In the genomic region with DNA sequence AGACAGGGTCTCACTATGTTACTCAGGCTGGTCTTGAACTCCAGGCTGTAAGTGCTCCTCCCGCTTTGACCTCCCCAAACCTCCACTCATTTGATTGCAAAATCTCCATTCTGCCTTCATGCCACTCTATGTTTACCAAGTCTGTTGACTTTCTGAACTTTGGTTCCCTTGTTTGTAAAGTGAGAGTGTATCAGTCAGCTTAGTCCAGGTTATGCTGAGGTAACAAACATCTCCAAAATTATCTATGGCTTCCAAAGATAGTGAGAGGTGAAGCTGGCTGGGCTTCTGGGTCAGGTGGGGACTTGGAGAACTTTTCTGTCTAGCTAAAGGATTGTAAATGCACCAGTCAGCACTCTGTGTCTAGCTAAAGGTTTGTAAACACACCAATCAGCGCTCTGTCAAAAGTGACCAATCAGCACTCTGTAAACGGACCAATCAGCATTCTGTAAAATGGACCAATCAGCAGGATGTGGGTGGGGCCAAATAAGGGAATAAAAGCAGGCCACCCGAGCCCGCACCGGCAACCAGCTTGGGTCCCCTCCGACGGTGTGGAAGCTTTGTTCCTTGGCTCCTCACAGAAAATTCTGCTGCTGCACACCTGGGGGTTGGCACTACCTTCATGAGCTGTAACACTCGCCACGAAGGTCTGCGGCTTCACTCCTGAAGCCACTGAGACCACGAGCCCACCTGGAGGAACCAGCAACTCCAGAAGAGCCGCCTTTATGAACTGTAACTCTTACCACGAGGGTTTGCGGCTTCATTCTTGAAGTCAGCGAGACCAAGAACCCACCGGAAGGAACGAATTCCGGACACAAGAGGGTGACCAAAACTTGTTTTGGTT, we compare ENCODE assay signal across 25 cellular contexts.
"Had no signal": no experiment of that assay in that cellular context is flagged by ENCODE, and none has a peak within 500 bp of the region (broad histone marks: within the 10 kb centered on the region; RNA-seq: fewer than 3 reads in every experiment).

No MANE protein-coding gene starts in this region.

- DNase-seq: activated CD4-positive, alpha-beta T cell treated with anti-CD3 and anti-CD28 coated beads for 36 hours; activated CD4-positive, CD25-positive, alpha-beta regulatory T cell; activated CD8-positive, alpha-beta memory T cell treated with anti-CD3 and anti-CD28 coated beads for 24 hours; activated CD8-positive, alpha-beta memory T cell treated with anti-CD3 and anti-CD28 coated beads, Interleukin-2, amount 50 U/mL, for 48 hours; activated gamma-delta T cell; activated T-cell treated with anti-CD3 and anti-CD28 coated beads, Interleukin-2, amount 50 U/mL, for 24 hours; adrenal gland; aorta; effector memory CD8-positive, alpha-beta T cell; erythroblast; heart left ventricle; naive thymus-derived CD4-positive, alpha-beta T cell; right cardiac atrium; spleen; stimulated activated CD4-positive, alpha-beta T cell treated with anti-CD3 and anti-CD28 coated beads, Interleukin-2, amount 100 ng/mL, for 48 hours; stimulated activated naive CD4-positive, alpha-beta T cell treated with Interleukin-2 at 50 U/mL for 16 hours had no signal

- H3K4me3 Mint-ChIP-seq: activated CD4-positive, alpha-beta T cell treated with anti-CD3 and anti-CD28 coated beads for 36 hours; activated naive CD4-positive, alpha-beta T cell treated with anti-CD3 and anti-CD28 coated beads, Interleukin-2, amount 50 U/mL, for 24 hours; activated T-cell treated with anti-CD3 and anti-CD28 coated beads, Interleukin-2, amount 50 U/mL, for 24 hours; brain; effector memory CD8-positive, alpha-beta T cell; mesothelial cell of epicardium; naive thymus-derived CD4-positive, alpha-beta T cell; neural crest cell; type B pancreatic cell had no signal

- H3K27me3 Mint-ChIP-seq: activated CD4-positive, alpha-beta T cell treated with anti-CD3 and anti-CD28 coated beads for 36 hours; activated naive CD4-positive, alpha-beta T cell treated with anti-CD3 and anti-CD28 coated beads, Interleukin-2, amount 50 U/mL, for 24 hours; activated T-cell treated with anti-CD3 and anti-CD28 coated beads, Interleukin-2, amount 50 U/mL, for 24 hours; brain; effector memory CD8-positive, alpha-beta T cell; naive thymus-derived CD4-positive, alpha-beta T cell; type B pancreatic cell had no signal

- H3K27ac ChIP-seq: adrenal gland, cardiac muscle cell, coronary artery, dorsolateral prefrontal cortex, heart left ventricle, spleen, vagina had no signal

- H3K9me3 Mint-ChIP-seq: activated naive CD4-positive, alpha-beta T cell treated with anti-CD3 and anti-CD28 coated beads, Interleukin-2, amount 50 U/mL, for 24 hours; mesothelial cell of epicardium; neural crest cell; type B pancreatic cell had no signal

- H3K4me1 ChIP-seq: heart left ventricle, spleen, vagina had no signal

- H3K27ac Mint-ChIP-seq: activated CD4-positive, alpha-beta T cell treated with anti-CD3 and anti-CD28 coated beads for 36 hours; activated naive CD4-positive, alpha-beta T cell treated with anti-CD3 and anti-CD28 coated beads, Interleukin-2, amount 50 U/mL, for 24 hours; activated T-cell treated with anti-CD3 and anti-CD28 coated beads, Interleukin-2, amount 50 U/mL, for 24 hours; mesothelial cell of epicardium; type B pancreatic cell had no signal

- H3K36me3 ChIP-seq: adrenal gland, cardiac muscle cell, vagina had no signal

- ATAC-seq: activated CD4-positive, alpha-beta T cell treated with anti-CD3 and anti-CD28 coated beads for 36 hours; effector memory CD8-positive, alpha-beta T cell; heart left ventricle; naive thymus-derived CD4-positive, alpha-beta T cell; right cardiac atrium had no signal

- H3K4me3 ChIP-seq: adrenal gland, cardiac muscle cell, coronary artery, heart left ventricle, spleen, vagina had no signal

- H3K36me3 Mint-ChIP-seq: type B pancreatic cell had no signal

- H3K9me3 ChIP-seq: adrenal gland, vagina had no signal

- H3K27me3 ChIP-seq: adrenal gland, cardiac muscle cell, dorsolateral prefrontal cortex, heart left ventricle, spleen, vagina had no signal
